In the genomic region with DNA sequence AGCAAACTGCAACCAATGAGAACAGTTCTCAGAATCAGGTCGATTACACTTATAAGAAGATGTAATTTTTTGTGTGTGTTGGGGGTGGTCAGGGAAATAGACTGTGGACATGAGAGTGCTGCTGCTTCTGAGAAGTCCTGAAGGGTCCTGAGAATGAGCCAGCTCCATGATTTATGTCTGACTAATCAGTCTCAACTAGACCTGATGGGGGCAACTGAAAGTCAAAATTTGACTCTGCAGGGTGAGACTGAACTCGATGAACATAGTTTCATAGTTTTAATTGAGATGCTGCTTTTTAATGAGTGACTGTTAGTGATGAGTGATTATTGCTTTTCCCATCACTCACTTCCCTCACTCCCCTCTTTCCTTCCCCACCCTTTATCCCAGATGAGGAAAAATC, we compare ENCODE assay signal across 23 cellular contexts. TPM values are rescaled to one million over a fixed set of nuclear protein-coding genes. Genes with fewer than 3 reads are reported as not detected.
A peak's percentile ranks its signal among the peaks of the same experiment; 100 is the strongest.
DNase-seq lines count a peak whose midpoint lies in the region; ATAC-seq and TF ChIP-seq lines count a peak whose summit lies in the region.
"Had no signal": no experiment of that assay in that cellular context is flagged by ENCODE, and none has a peak within 500 bp of the region (broad histone marks: within the 10 kb centered on the region; RNA-seq: fewer than 3 reads in every experiment).

No MANE protein-coding gene starts in this region.

- POLR2A ChIA-PET in CD4-positive, alpha-beta T cell (lab: Charles Lee), result interaction anchor here (1.2 to 29.4 kb wide), 2 partner anchors 21 to 47 kb away, joined by 3 to 1290 read pairs; partner anchors contain the start of gene CCR7
- POLR2A ChIA-PET in naive thymus-derived CD8-positive, alpha-beta T cell (lab: Charles Lee), result interaction anchor here (0.7 to 31.1 kb wide), 6 partner anchors 5 to 57 kb away, joined by 4 to 2269 read pairs (median 92); partner anchors contain the start of gene CCR7

- no peaks in the 10 kb centered on the region for H3K9me3 Mint-ChIP-seq in CD4-positive, alpha-beta T cell
- H3K9me3 Mint-ChIP-seq in activated T-helper 2 cell treated with anti-CD3 and anti-CD28 coated beads, Interferon-gamma antibody, Interleukin-2, Interleukin-4, amounts not matched to agents 10 μg/mL and 5 μg/mL and 100 μg/mL, durations not matched to agents 14 hours and 24 hours and 36 hours, result no peaks in the 10 kb centered on the region
- no peaks in the 10 kb centered on the region for H3K9me3 Mint-ChIP-seq in naive thymus-derived CD8-positive, alpha-beta T cell
- H3K9me3 Mint-ChIP-seq in neural progenitor cell, result no peaks in the 10 kb centered on the region

- H3K9me3 ChIP-seq in CD4-positive, alpha-beta T cell (ENCODE audit: control insufficient read depth, low read length), result no peaks in the 10 kb centered on the region
- H3K9me3 ChIP-seq in neural progenitor cell (ENCODE audit: low read depth), result no peaks in the 10 kb centered on the region
- H3K9me3 ChIP-seq: heart right ventricle had no signal

- H3K4me3 ChIP-seq in GM12865 (ENCODE audit: low read depth, low read length), result no peak overlapping the region
- no peak overlapping the region for H3K4me3 ChIP-seq in neural progenitor cell
- H3K4me3 ChIP-seq: heart right ventricle had no signal

- peak overlapping the region; percentile 98 for H3K27ac Mint-ChIP-seq in CD4-positive, alpha-beta T cell
- peak overlapping the region; percentile 70 for H3K27ac Mint-ChIP-seq in activated T-helper 2 cell treated with anti-CD3 and anti-CD28 coated beads, Interferon-gamma antibody, Interleukin-2, Interleukin-4, amounts not matched to agents 10 μg/mL and 5 μg/mL and 100 μg/mL, durations not matched to agents 14 hours and 24 hours and 36 hours
- peak overlapping the region; percentile 95 to 100 (median 100) for H3K27ac Mint-ChIP-seq in naive thymus-derived CD8-positive, alpha-beta T cell
- H3K27ac Mint-ChIP-seq in neural progenitor cell, result no peak overlapping the region

- H3K4me3 Mint-ChIP-seq in CD4-positive, alpha-beta T cell, result peak overlapping the region; percentile 21
- no peak overlapping the region for H3K4me3 Mint-ChIP-seq in activated T-helper 2 cell treated with anti-CD3 and anti-CD28 coated beads, Interferon-gamma antibody, Interleukin-2, Interleukin-4, amounts not matched to agents 10 μg/mL and 5 μg/mL and 100 μg/mL, durations not matched to agents 14 hours and 24 hours and 36 hours (ENCODE audit: low read depth)
- peak overlapping the region in 9 of 10 donors; percentile 19 to 89 (median 55) for H3K4me3 Mint-ChIP-seq in naive thymus-derived CD8-positive, alpha-beta T cell
- no peak overlapping the region for H3K4me3 Mint-ChIP-seq in neural progenitor cell

- no peak overlapping the region for H2AFZ ChIP-seq in neural progenitor cell (replicated peaks)

- H4K20me1 ChIP-seq in neural progenitor cell (ENCODE audit: low read depth), result no peaks in the 10 kb centered on the region

- intact Hi-C loops in CD4-positive, alpha-beta T cell (cut with DNase I, micrococcal nuclease), result loop anchor here in 1 of 2 experiments (5.0 kb wide), 1 partner anchor 253 kb away; no protein-coding TSS in a partner anchor
- intact Hi-C loops in activated T-helper 2 cell treated with anti-CD3 and anti-CD28 coated beads, Interferon-gamma antibody, Interleukin-2, Interleukin-4, amounts not matched to agents 10 μg/mL and 5 μg/mL and 100 μg/mL, durations not matched to agents 14 hours and 24 hours and 36 hours (cut with micrococcal nuclease), result no loop called here

- no peaks in the 10 kb centered on the region for H3K36me3 Mint-ChIP-seq in CD4-positive, alpha-beta T cell (ENCODE audit: low read depth)
- H3K36me3 Mint-ChIP-seq in activated T-helper 2 cell treated with anti-CD3 and anti-CD28 coated beads, Interferon-gamma antibody, Interleukin-2, Interleukin-4, amounts not matched to agents 10 μg/mL and 5 μg/mL and 100 μg/mL, durations not matched to agents 14 hours and 24 hours and 36 hours (ENCODE audit: low read depth), result no peaks in the 10 kb centered on the region
- H3K36me3 Mint-ChIP-seq in naive thymus-derived CD8-positive, alpha-beta T cell, result no peaks in the 10 kb centered on the region
- H3K36me3 Mint-ChIP-seq in neural progenitor cell, result no peaks in the 10 kb centered on the region

- peaks cover 97% of the 10 kb centered on the region for H3K4me1 Mint-ChIP-seq in CD4-positive, alpha-beta T cell (ENCODE audit: low read depth)
- peaks cover 83% of the 10 kb centered on the region for H3K4me1 Mint-ChIP-seq in activated T-helper 2 cell treated with anti-CD3 and anti-CD28 coated beads, Interferon-gamma antibody, Interleukin-2, Interleukin-4, amounts not matched to agents 10 μg/mL and 5 μg/mL and 100 μg/mL, durations not matched to agents 14 hours and 24 hours and 36 hours (ENCODE audit: low read depth)
- peaks cover 40 to 96% (median 93%) of the 10 kb centered on the region in 4 donors for H3K4me1 Mint-ChIP-seq in naive thymus-derived CD8-positive, alpha-beta T cell
- H3K4me1 Mint-ChIP-seq in neural progenitor cell, result peaks cover 2% of the 10 kb centered on the region

- no peak overlapping the region for H3K9ac ChIP-seq in neural progenitor cell

- no peak for ATAC-seq in CD4-positive, alpha-beta T cell (ENCODE audit: poor library complexity)
- ATAC-seq in naive thymus-derived CD8-positive, alpha-beta T cell, result no peak
- ATAC-seq: heart right ventricle, left ventricle myocardium superior, PC-3 had no signal

- peak overlapping the region; percentile 99 for H3K27ac ChIP-seq in CD4-positive, alpha-beta T cell (ENCODE audit: low read depth, low read length)
- H3K27ac ChIP-seq in caudate nucleus (ENCODE audit: low read depth, low read length), result no peak overlapping the region
- H3K27ac ChIP-seq in neural progenitor cell, result no peak overlapping the region
- H3K27ac ChIP-seq: heart right ventricle, WERI-Rb-1 had no signal

- H3K4me1 ChIP-seq in neural progenitor cell, result no peaks in the 10 kb centered on the region

- H3K27me3 ChIP-seq in CD4-positive, alpha-beta T cell (ENCODE audit: control insufficient read depth, insufficient read depth, low read length), result no peaks in the 10 kb centered on the region
- H3K27me3 ChIP-seq in neural progenitor cell, result no peaks in the 10 kb centered on the region

- no peak for DNase-seq in CD4-positive, alpha-beta T cell
- DNase-seq in GM12865 (ENCODE audit: low read depth) (peak; percentile 42), caudate nucleus (lab: John Stamatoyannopoulos, UW) (no peak), NCI-H1436 (lab: John Stamatoyannopoulos, UW) (no peak), neural progenitor cell (ENCODE audit: low spot score) (no peak)
- DNase-seq in activated T-helper 2 cell treated with anti-CD3 and anti-CD28 coated beads, Interferon-gamma antibody, Interleukin-2, Interleukin-4, amounts not matched to agents 10 μg/mL and 5 μg/mL and 100 μg/mL, durations not matched to agents 14 hours and 24 hours and 36 hours (ENCODE audit: low spot score), result no peak
- no peak for DNase-seq in naive thymus-derived CD8-positive, alpha-beta T cell
- DNase-seq: activated CD8-positive, alpha-beta memory T cell treated with anti-CD3 and anti-CD28 coated beads, Interleukin-2, amount 50 U/mL, for 4 hours; AML-193; cortex of kidney; DMS 273 treated with DMSO at 0.1 percent for 48 hours; heart right ventricle; left ventricle myocardium superior; NCI-H1105; NCI-H2171 treated with DMSO at 0.1 percent for 48 hours; nucleus accumbens; PC-3; retina; SHP77 treated with DMSO at 0.1 percent for 48 hours; WERI-Rb-1 had no signal

- no peaks in the 10 kb centered on the region for H3K36me3 ChIP-seq in neural progenitor cell
- H3K36me3 ChIP-seq: heart right ventricle, WERI-Rb-1 had no signal

- no peaks in the 10 kb centered on the region for H3K27me3 Mint-ChIP-seq in CD4-positive, alpha-beta T cell
- H3K27me3 Mint-ChIP-seq in activated T-helper 2 cell treated with anti-CD3 and anti-CD28 coated beads, Interferon-gamma antibody, Interleukin-2, Interleukin-4, amounts not matched to agents 10 μg/mL and 5 μg/mL and 100 μg/mL, durations not matched to agents 14 hours and 24 hours and 36 hours (ENCODE audit: low read depth), result no peaks in the 10 kb centered on the region
- no peaks in the 10 kb centered on the region for H3K27me3 Mint-ChIP-seq in naive thymus-derived CD8-positive, alpha-beta T cell
- H3K27me3 Mint-ChIP-seq in neural progenitor cell (ENCODE audit: insufficient read depth, low read depth), result peaks cover 4% of the 10 kb centered on the region

- TF ChIP-seq CTCF in CD4-positive, alpha-beta T cell (IDR thresholded peaks at IDR 0.05), result no peak
- TF ChIP-seq CTCF in GM12865 (IDR thresholded peaks at IDR 0.05; ENCODE audit: insufficient read depth, low read depth, low read length, missing control alignments) (no peak), neural progenitor cell (IDR thresholded peaks at IDR 0.05) (no peak)

- no peaks in the 10 kb centered on the region for H3K79me2 ChIP-seq in neural progenitor cell (ENCODE audit: low read depth)

- no peak overlapping the region for H3K4me2 ChIP-seq in neural progenitor cell

- CTCF ChIA-PET in CD4-positive, alpha-beta T cell (lab: Charles Lee), result interaction anchor here (1.4 to 17.1 kb wide), 2 partner anchors 46 to 77 kb away, joined by 4 to 288 read pairs; partner anchors contain the start of gene CCR7

- H3F3A ChIP-seq in neural progenitor cell (ENCODE audit: low read depth), result no peaks in the 10 kb centered on the region

RNA-seq across cellular contexts. Expression of gene SMARCE1, which starts 37.3 kb away (rescaled TPM):
- total RNA-seq in CD4-positive, alpha-beta T cell, result 10 to 100 TPM; 65.4 to 68.6 TPM
- 126 and 131 TPM in 2 replicates for total RNA-seq in activated T-helper 2 cell treated with anti-CD3 and anti-CD28 coated beads, Interferon-gamma antibody, Interleukin-2, Interleukin-4, amounts not matched to agents 10 μg/mL and 5 μg/mL and 100 μg/mL, durations not matched to agents 14 hours and 24 hours and 36 hours
- total RNA-seq in naive thymus-derived CD8-positive, alpha-beta T cell, result 100 to 1,000 TPM in 1 of 2 experiments, 10 to 100 TPM in 1; 97.5 to 108 TPM
- polyA plus RNA-seq in naive thymus-derived CD8-positive, alpha-beta T cell, result 100 to 1,000 TPM; 195 to 229 (median 220) TPM
- 179 and 237 TPM in 2 replicates for total RNA-seq in neural progenitor cell (ENCODE audit: low replicate concordance)

RNA-seq across cellular contexts. Expression of gene CCR7, which starts 45.1 kb away (rescaled TPM):
- total RNA-seq in CD4-positive, alpha-beta T cell, result 100 to 1,000 TPM; 170 to 180 TPM
- 367 and 374 TPM in 2 replicates for total RNA-seq in activated T-helper 2 cell treated with anti-CD3 and anti-CD28 coated beads, Interferon-gamma antibody, Interleukin-2, Interleukin-4, amounts not matched to agents 10 μg/mL and 5 μg/mL and 100 μg/mL, durations not matched to agents 14 hours and 24 hours and 36 hours
- 100 to 1,000 TPM; 571 to 574 TPM for total RNA-seq in naive thymus-derived CD8-positive, alpha-beta T cell
- polyA plus RNA-seq in naive thymus-derived CD8-positive, alpha-beta T cell, result 1,000 to 10,000 TPM in 2 of 3 donors, 100 to 1,000 TPM in 1; 897 to 2,008 (median 1,531) TPM
- 0.37 TPM in 1 of 2 replicates, not detected in the other for total RNA-seq in neural progenitor cell (ENCODE audit: low replicate concordance)
- total RNA-seq: HT-29, LHCN-M2, PC-3 had no signal

RNA-seq across cellular contexts. Expression of gene KRT222, which starts 54.6 kb away (rescaled TPM):
- not detected for total RNA-seq in CD4-positive, alpha-beta T cell
- 0.43 TPM in 1 of 2 replicates, not detected in the other for total RNA-seq in activated T-helper 2 cell treated with anti-CD3 and anti-CD28 coated beads, Interferon-gamma antibody, Interleukin-2, Interleukin-4, amounts not matched to agents 10 μg/mL and 5 μg/mL and 100 μg/mL, durations not matched to agents 14 hours and 24 hours and 36 hours
- total RNA-seq in naive thymus-derived CD8-positive, alpha-beta T cell, result not detected
- polyA plus RNA-seq in naive thymus-derived CD8-positive, alpha-beta T cell, result under 1 TPM in 1 of 3 donors, not detected in 2; 0.09 TPM
- total RNA-seq in neural progenitor cell (ENCODE audit: low replicate concordance), result 0.39 and 2.8 TPM in 2 replicates
- total RNA-seq: HT-29, left ventricle myocardium superior, LHCN-M2, mononuclear cell, PC-3 had no signal

Comparison
In these comparisons a context has a peak if more than half of its experiments do, and no peak if none do; other contexts are left out.
1. H3K4me3 Mint-ChIP-seq: peak in CD4-positive, alpha-beta T cell (single experiment) and naive thymus-derived CD8-positive, alpha-beta T cell (9 of 10); none in activated T-helper 2 cell treated with anti-CD3 and anti-CD28 coated beads, Interferon-gamma antibody, Interleukin-2, Interleukin-4, amounts not matched to agents 10 μg/mL and 5 μg/mL and 100 μg/mL, durations not matched to agents 14 hours and 24 hours and 36 hours (single experiment) and neural progenitor cell (single experiment).
2. RNA of gene CCR7, which starts 45.1 kb away (total RNA-seq): 571 to 574 TPM in naive thymus-derived CD8-positive, alpha-beta T cell, 367 to 374 TPM in activated T-helper 2 cell treated with anti-CD3 and anti-CD28 coated beads, Interferon-gamma antibody, Interleukin-2, Interleukin-4, amounts not matched to agents 10 μg/mL and 5 μg/mL and 100 μg/mL, durations not matched to agents 14 hours and 24 hours and 36 hours and 170 to 180 TPM in CD4-positive, alpha-beta T cell; 0.37 TPM in neural progenitor cell; every median in the first group is over 100 times any median in the second.